24 cellular contexts compared by ENCODE assay signal in the genomic region with DNA sequence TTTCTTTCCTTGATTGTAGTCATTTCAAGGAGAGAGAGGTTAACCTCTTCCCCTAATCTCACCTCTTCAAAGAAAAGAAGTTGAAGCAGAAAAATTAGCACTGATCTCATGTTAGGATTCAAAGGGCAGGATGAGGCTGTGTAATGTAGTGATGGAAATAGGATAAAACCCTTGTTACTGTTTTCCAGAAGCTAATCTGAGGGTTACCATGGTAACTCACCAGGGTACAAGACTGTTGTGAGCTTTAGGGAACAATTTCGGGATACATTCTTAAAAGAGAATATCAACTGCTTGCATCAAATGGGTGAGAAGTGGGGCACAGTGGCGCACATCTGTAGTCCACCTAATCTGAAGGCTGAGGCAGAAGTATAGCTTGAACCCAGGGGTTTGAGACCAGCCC.
"Had no signal": no experiment of that assay in that cellular context is flagged by ENCODE, and none has a peak within 500 bp of the region (broad histone marks: within the 10 kb centered on the region; RNA-seq: fewer than 3 reads in every experiment).

No MANE protein-coding gene starts in this region.

- ATAC-seq: activated CD4-positive, CD25-positive, alpha-beta regulatory T cell treated with anti-CD3 and anti-CD28 coated beads, Interleukin-2, amount 50 U/mL, for 24 hours; foreskin keratinocyte; heart left ventricle; naive thymus-derived CD8-positive, alpha-beta T cell; right cardiac atrium; stimulated activated naive CD8-positive, alpha-beta T cell treated with anti-CD3 and anti-CD28 coated beads, Interleukin-15, Interleukin-2, amounts not matched to agents 100 U/mL and 50 U/mL, for 24 hours; upper lobe of right lung had no signal

- FAIRE-seq: TTC549 had no signal

- H3K27ac Mint-ChIP-seq: activated naive CD4-positive, alpha-beta T cell treated with anti-CD3 and anti-CD28 coated beads for 36 hours; activated naive CD8-positive, alpha-beta T cell treated with anti-CD3 and anti-CD28 coated beads for 36 hours; activated T-helper 1 cell treated with anti-CD3 and anti-CD28 coated beads, Interleukin-12 subunit alpha, Interleukin-12 subunit beta, Interleukin-2, Interleukin-4 antibody, amounts not matched to agents 30 ng/mL and 10 ng/mL and 1 ng/mL, durations not matched to agents 14 hours and 24 hours and 36 hours; dendritic cell treated with granulocyte-macrophage colony-stimulating factor and Interleukin-4, amounts not matched to agents 40 ng/mL and 50 ng/mL, for 4 days; T-helper 1 cell treated with Interleukin-12 subunit alpha and Interleukin-12 subunit beta and Interleukin-4 antibody, amounts not matched to agents 30 μg/mL and 1 μg/mL, for 36 hours had no signal

- H3K9me3 ChIP-seq: esophagus muscularis mucosa, heart left ventricle, spleen, upper lobe of right lung had no signal

- H3K4me3 ChIP-seq: esophagus muscularis mucosa, heart left ventricle, spleen, upper lobe of right lung had no signal

- H3K4me1 ChIP-seq: foreskin keratinocyte, upper lobe of right lung had no signal

- DNase-seq: activated CD4-positive, alpha-beta T cell treated with anti-CD3 and anti-CD28 coated beads for 48 hours; activated CD4-positive, alpha-beta T cell treated with anti-CD3 and anti-CD28 coated beads, Interleukin-2, amount 50 U/mL, for 48 hours; activated CD8-positive, alpha-beta memory T cell treated with anti-CD3 and anti-CD28 coated beads for 24 hours; activated effector memory CD4-positive, alpha-beta T cell treated with anti-CD3 and anti-CD28 coated beads, Interleukin-2, amount 50 U/mL, for 16 hours; activated naive CD4-positive, alpha-beta T cell treated with anti-CD3 and anti-CD28 coated beads for 36 hours; activated naive CD8-positive, alpha-beta T cell treated with anti-CD3 and anti-CD28 coated beads for 36 hours; central memory CD4-positive, alpha-beta T cell; effector CD4-positive, alpha-beta T cell; foreskin keratinocyte; heart left ventricle; naive thymus-derived CD8-positive, alpha-beta T cell; right cardiac atrium; spleen; stimulated activated CD4-positive, alpha-beta T cell treated with anti-CD3 and anti-CD28 coated beads, Interleukin-4, amount 100 ng/mL, for 1 hour; stimulated activated naive CD8-positive, alpha-beta T cell treated with anti-CD3 and anti-CD28 coated beads, Interleukin-15, Interleukin-2, amounts not matched to agents 100 U/mL and 50 U/mL, for 24 hours; T-helper 9 cell; upper lobe of right lung had no signal

- H3K36me3 Mint-ChIP-seq: naive thymus-derived CD8-positive, alpha-beta T cell had no signal

- H3K27ac ChIP-seq: esophagus muscularis mucosa, foreskin keratinocyte, heart left ventricle, spleen, upper lobe of right lung, VCaP had no signal

- H3K4me3 Mint-ChIP-seq: activated naive CD4-positive, alpha-beta T cell treated with anti-CD3 and anti-CD28 coated beads for 36 hours; activated naive CD8-positive, alpha-beta T cell treated with anti-CD3 and anti-CD28 coated beads for 36 hours; activated T-helper 1 cell treated with anti-CD3 and anti-CD28 coated beads, Interleukin-12 subunit alpha, Interleukin-12 subunit beta, Interleukin-2, Interleukin-4 antibody, amounts not matched to agents 30 ng/mL and 10 ng/mL and 1 ng/mL, durations not matched to agents 14 hours and 24 hours and 36 hours; dendritic cell treated with granulocyte-macrophage colony-stimulating factor and Interleukin-4, amounts not matched to agents 40 ng/mL and 50 ng/mL, for 4 days; naive thymus-derived CD8-positive, alpha-beta T cell; T-helper 1 cell treated with Interleukin-12 subunit alpha and Interleukin-12 subunit beta and Interleukin-4 antibody, amounts not matched to agents 30 μg/mL and 1 μg/mL, for 36 hours had no signal

- H3K36me3 ChIP-seq: esophagus muscularis mucosa, heart left ventricle, spleen, upper lobe of right lung had no signal

- H3K27me3 Mint-ChIP-seq: activated naive CD8-positive, alpha-beta T cell treated with anti-CD3 and anti-CD28 coated beads for 36 hours; dendritic cell treated with granulocyte-macrophage colony-stimulating factor and Interleukin-4, amounts not matched to agents 40 ng/mL and 50 ng/mL, for 4 days; naive thymus-derived CD8-positive, alpha-beta T cell had no signal

- H3K27me3 ChIP-seq: esophagus muscularis mucosa, foreskin keratinocyte, heart left ventricle, spleen, upper lobe of right lung had no signal
